ENCODE assay signal across 15 cellular contexts in the genomic region with DNA sequence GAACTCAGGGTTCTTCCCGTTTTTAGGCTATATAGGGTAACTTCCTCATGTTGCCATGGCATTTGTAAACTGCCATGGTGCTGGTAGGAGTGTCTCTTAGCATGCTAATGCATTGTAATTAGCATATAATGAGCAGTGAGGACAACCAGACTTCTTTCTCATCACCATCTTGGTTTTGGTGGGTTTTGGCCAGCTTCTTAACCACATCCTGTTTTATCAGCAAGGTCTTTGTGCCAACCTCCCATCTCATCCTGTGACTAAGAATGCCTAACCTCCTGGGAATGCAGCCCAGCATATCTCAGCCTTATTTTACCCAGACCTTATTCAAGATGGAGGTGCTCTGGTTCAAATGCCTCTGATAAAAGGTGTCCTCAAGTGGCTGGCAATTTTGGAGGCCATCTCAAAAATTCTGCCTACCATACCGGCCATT.
A peak's percentile ranks its signal among the peaks of the same experiment; 100 is the strongest.
DNase-seq lines count a peak whose midpoint lies in the region; ATAC-seq, FAIRE-seq and TF ChIP-seq lines count a peak whose summit lies in the region.
"Had no signal": no experiment of that assay in that cellular context is flagged by ENCODE, and none has a peak within 500 bp of the region (broad histone marks: within the 10 kb centered on the region; RNA-seq: fewer than 3 reads in every experiment).

No MANE protein-coding gene starts in this region.

- WGBS in GM12878 (ENCODE audit: insufficient coverage, insufficient replicate concordance, low lambda C conversion rate, missing lambda C conversion rate), result 0% methylated on average over 2 of the region's 2 CpGs
- WGBS in mesendoderm (ENCODE audit: extremely low coverage, insufficient coverage, low lambda C conversion rate), result no CpG with 5 or more reads among the region's 2 CpGs

- H3K4me3 ChIP-seq in GM12878, result no peak overlapping the region
- H3K4me3 ChIP-seq in mesendoderm (ENCODE audit: low read length), result no peak overlapping the region
- H3K4me3 ChIP-seq: SJCRH30 had no signal

- H3K9me3 ChIP-seq in GM12878 (replicated peaks; ENCODE audit: control insufficient read depth, insufficient read depth, low read length), result no peaks in the 10 kb centered on the region
- H3K9me3 ChIP-seq: SJCRH30 had no signal

- H4K20me1 ChIP-seq in GM12878 (ENCODE audit: control insufficient read depth, insufficient read depth), result no peaks in the 10 kb centered on the region

- DNase-seq in GM04503 (ENCODE audit: low read depth) (peak; percentile 81), MV-4-11 (lab: John Stamatoyannopoulos, UW) (peak; percentile 97), GM12878 (ENCODE audit: low read depth, low spot score) (no peak), mesendoderm (peak; percentile 10), G401 (ENCODE audit: low spot score) (no peak), kidney glomerular epithelial cell (lab: John Stamatoyannopoulos, UW) (no peak), NCI-H1048 (lab: John Stamatoyannopoulos, UW) (no peak)
- DNase-seq: activated CD4-positive, alpha-beta T cell treated with anti-CD3 and anti-CD28 coated beads for 4 hours; activated gamma-delta T cell treated with Interleukin-2 at 50 U/mL for 16 hours; NCI-H1417; NCI-H526; stimulated activated naive CD4-positive, alpha-beta T cell had no signal

- no peak for TF ChIP-seq EP300 in GM12878 (IDR thresholded peaks at IDR 0.05; ENCODE audit: borderline replicate concordance in 1 of 2, control insufficient read depth in 1 of 2, low read depth in 2 of 2, low read length in 2 of 2)

- no peak overlapping the region for H3K4ac ChIP-seq in mesendoderm (ENCODE audit: low read depth, low read length)

- 0 out of 2 replicates have a peak overlapping the region, but pooled peaks have one; percentile 12 for H2AFZ ChIP-seq in GM12878 (ENCODE audit: control insufficient read depth, low read depth, low read length)

- no peak overlapping the region for H3K9ac ChIP-seq in GM12878 (ENCODE audit: control insufficient read depth, insufficient read depth, low read length)
- no peak overlapping the region for H3K9ac ChIP-seq in mesendoderm (ENCODE audit: low read length)

- no peak overlapping the region for H3K18ac ChIP-seq in mesendoderm (ENCODE audit: low read length)

- ATAC-seq in GM12878 (no peak; the same call in 2 of the 3 replicates), HG02588 (IDR thresholded peaks at IDR 0.05; ENCODE audit: unreplicated experiment) (no peak)

- no peak overlapping the region for H2BK5ac ChIP-seq in mesendoderm (ENCODE audit: low read length)

- RAD21 ChIA-PET in GM12878 (lab: Charles Lee; ENCODE audit: unreplicated experiment), result no interaction called here

- H3K4me2 ChIP-seq in GM12878 (ENCODE audit: control insufficient read depth, insufficient read depth), result no peak overlapping the region
- H3K4me2 ChIP-seq in mesendoderm (ENCODE audit: low read length), result no peak overlapping the region

- TF ChIP-seq POLR2A in GM12878 (IDR thresholded peaks at IDR 0.05; ENCODE audit: low read depth, low read length), result no peak

- no peaks in the 10 kb centered on the region for H3K36me3 ChIP-seq in GM12878 (ENCODE audit: control insufficient read depth in 2 of 2, insufficient read depth in 2 of 2, low read length in 1 of 2)
- no peaks in the 10 kb centered on the region for H3K36me3 ChIP-seq in mesendoderm (ENCODE audit: control insufficient read depth, insufficient read depth, low read length)
- H3K36me3 ChIP-seq: SJCRH30 had no signal

- H4K8ac ChIP-seq in mesendoderm (ENCODE audit: low read depth, low read length), result no peak overlapping the region

- H4K5ac ChIP-seq in mesendoderm (ENCODE audit: low read length), result no peak overlapping the region

- H3K79me1 ChIP-seq in mesendoderm (ENCODE audit: low read length), result no peaks in the 10 kb centered on the region

- TF ChIP-seq RAD21 in GM12878 (IDR thresholded peaks at IDR 0.05; ENCODE audit: insufficient read depth, low read depth, low read length), result no peak

- CTCF ChIA-PET in GM12878 (lab: Yijun Ruan, JAX), result no interaction called here

- H3K27me3 ChIP-seq in GM12878 (replicated peaks in 1 of 2; ENCODE audit: control insufficient read depth in 2 of 2, insufficient read depth in 2 of 2, low read length in 1 of 2), result no peaks in the 10 kb centered on the region
- no peaks in the 10 kb centered on the region for H3K27me3 ChIP-seq in mesendoderm (ENCODE audit: insufficient read depth, low read length, poor library complexity)
- H3K27me3 ChIP-seq: SJCRH30 had no signal

- POLR2A ChIA-PET in GM12878 (lab: Charles Lee), result no interaction called here

- no TSS peak for BruUV-seq in GM12878 (replicated peaks; lab: Mats Ljungman, UMichigan)

- no peak overlapping the region for H2BK120ac ChIP-seq in mesendoderm (ENCODE audit: low read depth, low read length)

- no peak overlapping the region for H2BK15ac ChIP-seq in mesendoderm (replicated peaks; ENCODE audit: low read depth)

- no peak overlapping the region for H2AK5ac ChIP-seq in mesendoderm (ENCODE audit: low read length)

- H3K23ac ChIP-seq in mesendoderm (ENCODE audit: low read length), result no peak overlapping the region

- H3K79me2 ChIP-seq in GM12878 (ENCODE audit: control insufficient read depth, insufficient read depth, low read length) (no peaks in the 10 kb centered on the region), mesendoderm (ENCODE audit: control insufficient read depth, insufficient read depth, low read length) (no peaks in the 10 kb centered on the region)

- H3K56ac ChIP-seq in mesendoderm (ENCODE audit: low read length), result no peak overlapping the region

- SMC1A ChIA-PET in GM12878 (lab: Charles Lee; ENCODE audit: uncharacterized antibody, unreplicated experiment), result no interaction called here

- intact Hi-C loops in GM12878 (cut with micrococcal nuclease; ENCODE audit: unreplicated experiment), result no loop called here

- H3K4me1 ChIP-seq in GM12878 (ENCODE audit: control insufficient read depth, insufficient read depth, low read length) (no peaks in the 10 kb centered on the region), mesendoderm (ENCODE audit: control insufficient read depth, low read depth, low read length) (no peaks in the 10 kb centered on the region)
- H3K4me1 ChIP-seq: SJCRH30 had no signal

- no peak for FAIRE-seq in GM12878 (lab: Jason Lieb, UNC)
- FAIRE-seq: GM18507 had no signal

- no peak overlapping the region for H3K27ac ChIP-seq in GM12878 (ENCODE audit: control insufficient read depth, insufficient read depth)
- no peak overlapping the region for H3K27ac ChIP-seq in mesendoderm (ENCODE audit: low read depth, low read length)
- H3K27ac ChIP-seq: SJCRH30 had no signal

- in situ Hi-C loops in GM12878 (cut with MboI), result no loop called here
- in situ Hi-C loops in G401 (cut with HindIII; ENCODE audit: low sequenced_read_pairs), result no loop called here

- TF ChIP-seq CTCF in GM12878 (IDR thresholded peaks at IDR 0.05 in 2 of 3, conservative IDR thresholded peaks at IDR 0.05 in 1 of 3; ENCODE audit: control insufficient read depth in 2 of 3, extremely low read depth in 1 of 3, insufficient read depth in 1 of 3, low read depth in 3 of 3, low read length in 3 of 3), result no peak

TF ChIP-seq in GM12878, 131 proteins besides CTCF, POLR2A, EP300 and RAD21:
- TF ChIP-seq RBBP5 (conservative IDR thresholded peaks at IDR 0.05) (no peak), ESRRA (IDR thresholded peaks at IDR 0.05; ENCODE audit: low read length) (no peak)
- TF ChIP-seq, protein P1, sequence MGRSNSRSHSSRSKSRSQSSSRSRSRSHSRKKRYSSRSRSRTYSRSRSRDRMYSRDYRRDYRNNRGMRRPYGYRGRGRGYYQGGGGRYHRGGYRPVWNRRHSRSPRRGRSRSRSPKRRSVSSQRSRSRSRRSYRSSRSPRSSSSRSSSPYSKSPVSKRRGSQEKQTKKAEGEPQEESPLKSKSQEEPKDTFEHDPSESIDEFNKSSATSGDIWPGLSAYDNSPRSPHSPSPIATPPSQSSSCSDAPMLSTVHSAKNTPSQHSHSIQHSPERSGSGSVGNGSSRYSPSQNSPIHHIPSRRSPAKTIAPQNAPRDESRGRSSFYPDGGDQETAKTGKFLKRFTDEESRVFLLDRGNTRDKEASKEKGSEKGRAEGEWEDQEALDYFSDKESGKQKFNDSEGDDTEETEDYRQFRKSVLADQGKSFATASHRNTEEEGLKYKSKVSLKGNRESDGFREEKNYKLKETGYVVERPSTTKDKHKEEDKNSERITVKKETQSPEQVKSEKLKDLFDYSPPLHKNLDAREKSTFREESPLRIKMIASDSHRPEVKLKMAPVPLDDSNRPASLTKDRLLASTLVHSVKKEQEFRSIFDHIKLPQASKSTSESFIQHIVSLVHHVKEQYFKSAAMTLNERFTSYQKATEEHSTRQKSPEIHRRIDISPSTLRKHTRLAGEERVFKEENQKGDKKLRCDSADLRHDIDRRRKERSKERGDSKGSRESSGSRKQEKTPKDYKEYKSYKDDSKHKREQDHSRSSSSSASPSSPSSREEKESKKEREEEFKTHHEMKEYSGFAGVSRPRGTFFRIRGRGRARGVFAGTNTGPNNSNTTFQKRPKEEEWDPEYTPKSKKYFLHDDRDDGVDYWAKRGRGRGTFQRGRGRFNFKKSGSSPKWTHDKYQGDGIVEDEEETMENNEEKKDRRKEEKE (IDR thresholded peaks at IDR 0.05), result no peak

Comparison
In these comparisons a context has a peak if more than half of its experiments do, and no peak if none do; other contexts are left out.
1. DNase-seq: peak in GM04503 (single experiment), MV-4-11 (single experiment) and mesendoderm (single experiment); none in GM12878 (single experiment), G401 (single experiment), kidney glomerular epithelial cell (single experiment) and NCI-H1048 (single experiment).